ENCODE assay signal across 2 cellular contexts in genomic region chr6:167293590-167294091, GRCh38.
TF ChIP-seq lines count a peak whose summit lies in the region.

No MANE protein-coding gene starts in this region.

TF ChIP-seq in HepG2, 621 proteins besides CTCF, POLR2A, EP300 and RAD21 (continues in another document):
- TF ChIP-seq, protein P1, sequence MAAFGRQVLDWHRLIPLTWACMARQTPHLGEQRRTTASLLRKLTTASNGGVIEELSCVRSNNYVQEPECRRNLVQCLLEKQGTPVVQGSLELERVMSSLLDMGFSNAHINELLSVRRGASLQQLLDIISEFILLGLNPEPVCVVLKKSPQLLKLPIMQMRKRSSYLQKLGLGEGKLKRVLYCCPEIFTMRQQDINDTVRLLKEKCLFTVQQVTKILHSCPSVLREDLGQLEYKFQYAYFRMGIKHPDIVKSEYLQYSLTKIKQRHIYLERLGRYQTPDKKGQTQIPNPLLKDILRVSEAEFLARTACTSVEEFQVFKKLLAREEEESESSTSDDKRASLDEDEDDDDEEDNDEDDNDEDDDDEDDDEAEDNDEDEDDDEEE (CRISPR knock-in tag; IDR thresholded peaks at IDR 0.05), result 0 out of 2 replicates have a peak, but pooled peaks have one; percentile 56
- TF ChIP-seq ZC3H13 (CRISPR knock-in tag; IDR thresholded peaks at IDR 0.05) (no peak), RARA (CRISPR knock-in tag; IDR thresholded peaks at IDR 0.05) (no peak), ZHX1 (CRISPR knock-in tag; IDR thresholded peaks at IDR 0.05; ENCODE audit: low read depth) (peak; percentile 41; the same call in 1 of the 2 replicates), NRL (CRISPR knock-in tag; IDR thresholded peaks at IDR 0.05; ENCODE audit: borderline replicate concordance) (no peak), KDM5B (CRISPR knock-in tag; IDR thresholded peaks at IDR 0.05; ENCODE audit: borderline replicate concordance) (0 out of 2 replicates have a peak, but pooled peaks have one; percentile 3), TRIM24 (CRISPR knock-in tag; IDR thresholded peaks at IDR 0.05) (peak; percentile 66; the same call in 1 of the 2 replicates), ZNF605 (CRISPR knock-in tag; IDR thresholded peaks at IDR 0.05) (0 out of 2 replicates have a peak, but pooled peaks have one; percentile 51), ZFP91 (CRISPR knock-in tag; IDR thresholded peaks at IDR 0.05; ENCODE audit: borderline replicate concordance) (peak; percentile 17; the same call in 1 of the 2 replicates), ZNF572 (CRISPR knock-in tag; IDR thresholded peaks at IDR 0.05) (peak; percentile 56; the same call in 1 of the 2 replicates), ZNF687 (CRISPR knock-in tag; IDR thresholded peaks at IDR 0.05) (peak; percentile 87), ZMYM2 (CRISPR knock-in tag; IDR thresholded peaks at IDR 0.05) (peak; percentile 72; the same call in 1 of the 2 replicates)
- TF ChIP-seq, protein P2, sequence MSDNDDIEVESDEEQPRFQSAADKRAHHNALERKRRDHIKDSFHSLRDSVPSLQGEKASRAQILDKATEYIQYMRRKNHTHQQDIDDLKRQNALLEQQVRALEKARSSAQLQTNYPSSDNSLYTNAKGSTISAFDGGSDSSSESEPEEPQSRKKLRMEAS (IDR thresholded peaks at IDR 0.05), result peak; percentile 62; the same call in 1 of the 2 replicates

TF ChIP-seq in H1, 55 proteins besides CTCF, POLR2A, EP300 and RAD21:
- no peak for TF ChIP-seq CBX8 (IDR thresholded peaks at IDR 0.05; ENCODE audit: borderline replicate concordance, low read depth, low read length)
- TF ChIP-seq, protein P2 (IDR thresholded peaks at IDR 0.05), result no peak
